In genomic region chr17:49298371-49298976, GRCh38 we compare ENCODE assay signal across 20 cellular contexts.
DNase-seq lines count a peak whose midpoint lies in the region; ATAC-seq, FAIRE-seq and TF ChIP-seq lines count a peak whose summit lies in the region.
"Had no signal": no experiment of that assay in that cellular context is flagged by ENCODE, and none has a peak within 500 bp of the region (broad histone marks: within the 10 kb centered on the region; RNA-seq: fewer than 3 reads in every experiment).

No MANE protein-coding gene starts in this region.

- H3K27ac Mint-ChIP-seq in nephron progenitor cell = peak overlapping the region; percentile 66
- H3K27ac Mint-ChIP-seq in stimulated activated effector memory CD8-positive, alpha-beta T cell treated with anti-CD3 and anti-CD28 coated beads, Interleukin-12 subunit alpha, Interleukin-12 subunit beta, amount 100 ng/mL, for 72 hours = peak overlapping the region; percentile 60

- no peak overlapping the region for H2AFZ ChIP-seq in K562 (ENCODE audit: low read depth, low read length)
- H2AFZ ChIP-seq: GM23248 had no signal

- no peak for TF ChIP-seq EP300 in K562 (IDR thresholded peaks at IDR 0.05; ENCODE audit: low read length)

- FAIRE-seq in K562 (lab: Jason Lieb, UNC) = no peak
- FAIRE-seq: GM12891, GM18507, H1 had no signal

- no peaks in the 10 kb centered on the region for H3K9me3 Mint-ChIP-seq in nephron progenitor cell
- no peaks in the 10 kb centered on the region for H3K9me3 Mint-ChIP-seq in stimulated activated effector memory CD8-positive, alpha-beta T cell treated with anti-CD3 and anti-CD28 coated beads, Interleukin-12 subunit alpha, Interleukin-12 subunit beta, amount 100 ng/mL, for 72 hours
- H3K9me3 Mint-ChIP-seq: CD4-positive, alpha-beta memory T cell had no signal

- no peaks in the 10 kb centered on the region for H3K9me1 ChIP-seq in K562 (ENCODE audit: control insufficient read depth, insufficient read depth, low read length)

- TF ChIP-seq RAD21 in K562 (CRISPR knock-in tag; conservative IDR thresholded peaks at IDR 0.05 in 1 of 2, IDR thresholded peaks at IDR 0.05 in 1 of 2) = no peak

- POLR2A ChIA-PET in K562 (lab: Yijun Ruan, JAX) = interaction anchor here (1.5 kb wide), 1 partner anchor 18 kb away, joined by 3 read pairs; no protein-coding TSS in a partner anchor

- H3K36me3 ChIP-seq in K562 (ENCODE audit: control insufficient read depth, insufficient read depth, low read length) = peaks cover 7% of the 10 kb centered on the region; the same call in 1 of the 3 replicates

- H3K27me3 Mint-ChIP-seq in nephron progenitor cell (ENCODE audit: low read depth, poor library complexity) = no peaks in the 10 kb centered on the region
- H3K27me3 Mint-ChIP-seq: CD4-positive, alpha-beta memory T cell had no signal

- no peaks in the 10 kb centered on the region for H3K4me1 Mint-ChIP-seq in nephron progenitor cell
- H3K4me1 Mint-ChIP-seq in stimulated activated effector memory CD8-positive, alpha-beta T cell treated with anti-CD3 and anti-CD28 coated beads, Interleukin-12 subunit alpha, Interleukin-12 subunit beta, amount 100 ng/mL, for 72 hours = no peaks in the 10 kb centered on the region

- H3K4me1 ChIP-seq in K562 (replicated peaks in 1 of 2; ENCODE audit: control insufficient read depth in 2 of 2, insufficient read depth in 2 of 2, low read length in 2 of 2) = peaks cover 3 to 8% of the 10 kb centered on the region in 2 experiments; a peak in 3 of 5 replicates

- H3K4me3 Mint-ChIP-seq in nephron progenitor cell = no peak overlapping the region
- no peak overlapping the region for H3K4me3 Mint-ChIP-seq in stimulated activated effector memory CD8-positive, alpha-beta T cell treated with anti-CD3 and anti-CD28 coated beads, Interleukin-12 subunit alpha, Interleukin-12 subunit beta, amount 100 ng/mL, for 72 hours
- H3K4me3 Mint-ChIP-seq: CD4-positive, alpha-beta memory T cell had no signal

- no peaks in the 10 kb centered on the region for H3K27me3 ChIP-seq in K562 (ENCODE audit: control insufficient read depth in 2 of 2, insufficient read depth in 2 of 2, low read length in 2 of 2)

- no peak overlapping the region for H3K4me3 ChIP-seq in Jurkat, Clone E6-1 (ENCODE audit: low read length)
- no peak overlapping the region for H3K4me3 ChIP-seq in K562
- H3K4me3 ChIP-seq: GM23248 had no signal

- no TSS peak for BruUV-seq in K562 (replicated peaks; lab: Mats Ljungman, UMichigan)

- WGBS in K562 (ENCODE audit: insufficient coverage, low coverage, missing lambda C conversion rate) = 91% methylated on average over 12 of the region's 13 CpGs

- H3K4me2 ChIP-seq in K562 (ENCODE audit: insufficient read depth, low read length) = no peak overlapping the region

- H3K27ac ChIP-seq in K562 (ENCODE audit: extremely low read depth, low read depth, low read length) = no peak overlapping the region
- H3K27ac ChIP-seq: GM23248 had no signal

- in situ Hi-C loops in K562 (cut with MboI) = no loop called here

- peaks cover 31% of the 10 kb centered on the region for H3K36me3 Mint-ChIP-seq in nephron progenitor cell (ENCODE audit: low read depth)
- H3K36me3 Mint-ChIP-seq in stimulated activated effector memory CD8-positive, alpha-beta T cell treated with anti-CD3 and anti-CD28 coated beads, Interleukin-12 subunit alpha, Interleukin-12 subunit beta, amount 100 ng/mL, for 72 hours = peaks cover 34% of the 10 kb centered on the region

- H4K20me1 ChIP-seq in K562 (replicated peaks; ENCODE audit: control insufficient read depth, insufficient read depth, low read length) = no peaks in the 10 kb centered on the region

- TF ChIP-seq POLR2A in K562 (conservative IDR thresholded peaks at IDR 0.05) = no peak

- no peaks in the 10 kb centered on the region for H3K79me2 ChIP-seq in K562 (ENCODE audit: control insufficient read depth, insufficient read depth, low read length)

- intact Hi-C loops in K562 (cut with micrococcal nuclease) = no loop called here

- peak; percentile 32 for DNase-seq in Jurkat, Clone E6-1 (ENCODE audit: low read depth, low spot score)
- no peak for DNase-seq in K562 (ENCODE audit: extremely low read depth in 1 of 4, low spot score in 3 of 4)
- DNase-seq in nephron progenitor cell = no peak
- no peak for DNase-seq in stimulated activated effector memory CD8-positive, alpha-beta T cell treated with anti-CD3 and anti-CD28 coated beads, Interleukin-12 subunit alpha, Interleukin-12 subunit beta, amount 100 ng/mL, for 72 hours (ENCODE audit: low spot score in 2 of 2)
- DNase-seq in HCEC 1CT = no peak
- no peak for DNase-seq in dedifferentiated amniotic fluid mesenchymal stem cell (ENCODE audit: extremely low spot score)
- DNase-seq: C1 segment of cervical spinal cord; Calu3; CD4-positive, alpha-beta memory T cell; COR-L47; DMS53; DMS79 treated with DMSO at 0.1 percent for 48 hours; GF-D8; GM23248; H7 had no signal

- no peaks in the 10 kb centered on the region for H3K9me3 ChIP-seq in K562 (replicated peaks; ENCODE audit: control insufficient read depth, insufficient read depth, low read depth, low read length)

- H3K9ac ChIP-seq in K562 (ENCODE audit: insufficient read depth in 1 of 2, low read depth in 2 of 2, low read length in 2 of 2) = no peak overlapping the region
- H3K9ac ChIP-seq: GM23248 had no signal

- ATAC-seq in K562 (no peak), HG03108 (IDR thresholded peaks at IDR 0.05; ENCODE audit: unreplicated experiment) (no peak), GM21576 (IDR thresholded peaks at IDR 0.05; ENCODE audit: unreplicated experiment) (no peak)
- no peak for ATAC-seq in stimulated activated effector memory CD8-positive, alpha-beta T cell treated with anti-CD3 and anti-CD28 coated beads, Interleukin-12 subunit alpha, Interleukin-12 subunit beta, amount 100 ng/mL, for 72 hours

- no peak for TF ChIP-seq CTCF in K562 (IDR thresholded peaks at IDR 0.05 in 2 of 3, conservative IDR thresholded peaks at IDR 0.05 in 1 of 3; ENCODE audit: insufficient read depth in 2 of 3, low read depth in 1 of 3, low read length in 3 of 3)
- no peak for TF ChIP-seq CTCF in nephron progenitor cell (IDR thresholded peaks at IDR 0.05)

- CTCF ChIA-PET in K562 (lab: Yijun Ruan, JAX; ENCODE audit: low intra/inter-chr PET ratio) = no interaction called here

TF ChIP-seq in K562, 482 proteins besides CTCF, POLR2A, EP300 and RAD21:
- TF ChIP-seq EGR1 (conservative IDR thresholded peaks at IDR 0.05) (peak; percentile 34; the same call in 1 of the 2 replicates), CEBPZ (IDR thresholded peaks at IDR 0.05; ENCODE audit: borderline replicate concordance, low read depth, low read length) (no peak)
